25 cellular contexts compared by ENCODE assay signal in the genomic region with DNA sequence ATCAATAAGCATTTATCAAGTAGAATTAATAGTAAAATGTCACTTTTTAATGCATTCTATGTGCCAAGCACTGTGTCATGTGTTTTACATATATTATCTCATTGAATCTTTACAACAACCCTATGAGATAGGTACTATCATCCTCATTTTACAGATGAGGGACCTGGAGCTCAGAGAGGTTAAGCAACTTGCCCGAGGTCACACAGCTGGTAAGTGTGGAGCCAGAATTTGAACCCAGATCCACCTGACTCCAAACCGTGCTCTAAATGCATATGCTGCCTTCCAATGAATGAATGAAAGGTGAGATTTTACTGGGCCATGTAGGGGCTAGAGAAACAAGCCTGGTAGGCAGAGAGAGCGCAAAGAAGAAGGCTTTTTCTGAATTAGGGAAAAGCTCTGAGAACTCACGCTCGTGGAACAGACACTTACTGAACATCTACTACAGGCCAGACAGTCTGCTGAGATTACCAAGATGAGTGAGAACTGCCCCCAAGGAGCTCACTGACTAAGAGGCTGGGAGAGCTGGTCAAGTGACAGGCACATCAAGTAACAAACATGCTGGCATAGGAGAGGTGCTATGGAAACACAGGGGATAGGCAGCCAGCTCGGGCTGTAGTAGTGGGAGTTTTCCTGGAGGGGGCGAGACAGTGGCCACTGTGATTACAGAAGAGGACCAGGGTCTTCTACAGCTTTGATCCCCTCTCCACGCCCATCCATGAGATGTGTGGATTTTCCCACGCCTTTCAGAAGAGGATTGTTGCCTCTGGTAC. TPM values are rescaled to one million over a fixed set of nuclear protein-coding genes. Genes with fewer than 3 reads are reported as not detected.
DNase-seq lines count a peak whose midpoint lies in the region; ATAC-seq, FAIRE-seq and TF ChIP-seq lines count a peak whose summit lies in the region.
"Had no signal": no experiment of that assay in that cellular context is flagged by ENCODE, and none has a peak within 500 bp of the region (broad histone marks: within the 10 kb centered on the region; RNA-seq: fewer than 3 reads in every experiment).

No MANE protein-coding gene starts in this region.

- no peak overlapping the region for H3K56ac ChIP-seq in IMR-90 (ENCODE audit: extremely low read depth, insufficient read depth, low read length)

- no peaks in the 10 kb centered on the region for H3K79me2 ChIP-seq in osteoblast (ENCODE audit: insufficient read depth, low read length)

- intact Hi-C loops in IMR-90 (cut with micrococcal nuclease) = no loop called here
- intact Hi-C loops in left colon (cut with DNase I, micrococcal nuclease) = no loop called here

- TF ChIP-seq POLR2A in GM12892 (IDR thresholded peaks at IDR 0.05; ENCODE audit: low read depth, low read length) (no peak), IMR-90 (IDR thresholded peaks at IDR 0.05; ENCODE audit: low read depth, low read length) (no peak)

- DNase-seq in GM12892 (ENCODE audit: insufficient read length) (no peak), IMR-90 (no peak), choroid plexus epithelial cell (ENCODE audit: low read depth) (no peak), osteoblast (ENCODE audit: insufficient read length, low spot score, missing footprints) (peak; percentile 82), frontal cortex (ENCODE audit: low spot score in 2 of 2) (no peak), GM19239 (ENCODE audit: insufficient read length, low spot score) (no peak), left colon (no peak)
- DNase-seq: activated CD4-positive, alpha-beta T cell treated with anti-CD3 and anti-CD28 coated beads, Interleukin-2, amount 10 ng/mL, durations not matched to agents 7 days and 5 days; activated CD8-positive, alpha-beta memory T cell treated with anti-CD3 and anti-CD28 coated beads, Interleukin-2, amount 50 U/mL, for 48 hours; activated gamma-delta T cell; adrenal gland; head of caudate nucleus; NCI-H1436; stimulated activated CD8-positive, alpha-beta memory T cell treated with anti-CD3 and anti-CD28 coated beads, Interleukin-4, amount 100 ng/mL, for 48 hours; SW 1271 had no signal

- no peak overlapping the region for H3K4me3 ChIP-seq in IMR-90 (ENCODE audit: insufficient read depth, low read depth, low read length)
- no peak overlapping the region for H3K4me3 ChIP-seq in choroid plexus epithelial cell (ENCODE audit: low read depth, low read length)
- no peak overlapping the region for H3K4me3 ChIP-seq in osteoblast (ENCODE audit: insufficient read depth, low read length)
- H3K4me3 ChIP-seq: adrenal gland had no signal

- H3K9me3 ChIP-seq in IMR-90 (ENCODE audit: control insufficient read depth, insufficient read depth, low read length) = no peaks in the 10 kb centered on the region
- H3K9me3 ChIP-seq in osteoblast (ENCODE audit: low read depth, low read length) = no peaks in the 10 kb centered on the region
- H3K9me3 ChIP-seq: adrenal gland had no signal

- H4K8ac ChIP-seq in IMR-90 (ENCODE audit: low read depth in 2 of 2, low read length in 2 of 2) = no peak overlapping the region

- no peak overlapping the region for H3K9ac ChIP-seq in IMR-90 (ENCODE audit: low read depth, low read length)

- no peak overlapping the region for H3K14ac ChIP-seq in IMR-90 (replicated peaks; ENCODE audit: low read depth, low read length)

- no peak for TF ChIP-seq RAD21 in IMR-90 (IDR thresholded peaks at IDR 0.05; ENCODE audit: low read length)

- POLR2A ChIA-PET in IMR-90 (lab: Charles Lee; ENCODE audit: unreplicated experiment) = no interaction called here

- H3K36me3 ChIP-seq in IMR-90 (ENCODE audit: control insufficient read depth, insufficient read depth, low read length) = no peaks in the 10 kb centered on the region
- no peaks in the 10 kb centered on the region for H3K36me3 ChIP-seq in osteoblast (ENCODE audit: insufficient read depth, low read length)
- H3K36me3 ChIP-seq: adrenal gland had no signal

- no peak overlapping the region for H2BK15ac ChIP-seq in IMR-90 (ENCODE audit: low read depth, low read length)

- H3K18ac ChIP-seq in IMR-90 (ENCODE audit: low read depth, low read length) = no peak overlapping the region

- BruUV-seq in IMR-90 (replicated peaks; lab: Mats Ljungman, UMichigan) = no TSS peak

- 0 out of 2 replicates have a peak, but pooled peaks cover 2% of the 10 kb centered on the region for H3K4me1 ChIP-seq in IMR-90 (ENCODE audit: control insufficient read depth, insufficient read depth, low read length)
- peaks cover 4% of the 10 kb centered on the region for H3K4me1 ChIP-seq in osteoblast (ENCODE audit: insufficient read depth, low read length)

- no peak overlapping the region for H2AK5ac ChIP-seq in IMR-90 (ENCODE audit: low read depth, low read length)

- H3K27ac ChIP-seq in IMR-90 (ENCODE audit: insufficient read depth, low read length) (no peak overlapping the region), osteoblast (ENCODE audit: low read depth, low read length) (no peak overlapping the region)
- H3K27ac ChIP-seq: adrenal gland had no signal

- no peak for ATAC-seq in IMR-90 (ENCODE audit: low read depth)
- no peak for ATAC-seq in left colon
- ATAC-seq: esophagus mucosa had no signal

- no peak overlapping the region for H3K4me2 ChIP-seq in IMR-90 (ENCODE audit: low read depth, low read length)
- no peak overlapping the region for H3K4me2 ChIP-seq in osteoblast (ENCODE audit: insufficient read depth, low read length)

- no peak overlapping the region for H2BK5ac ChIP-seq in IMR-90 (ENCODE audit: low read depth, low read length, poor library complexity, severe bottlenecking)

- H4K20me1 ChIP-seq in IMR-90 (ENCODE audit: insufficient read depth, low read length) (no peaks in the 10 kb centered on the region), osteoblast (ENCODE audit: insufficient read depth, low read length) (no peaks in the 10 kb centered on the region)

- H3K23ac ChIP-seq in IMR-90 (ENCODE audit: low read depth, low read length) = no peak overlapping the region

- no peaks in the 10 kb centered on the region for H3K9me1 ChIP-seq in IMR-90 (ENCODE audit: insufficient read depth, low read length)

- dilution Hi-C loops in IMR-90 (cut with HindIII; ENCODE audit: low sequenced_read_pairs, unreplicated experiment) = no loop called here

- 0 out of 2 replicates have a peak, but pooled peaks have one; percentile 4 for TF ChIP-seq CTCF in IMR-90 (conservative IDR thresholded peaks at IDR 0.05; ENCODE audit: low read depth, low read length)
- TF ChIP-seq CTCF in choroid plexus epithelial cell (conservative IDR thresholded peaks at IDR 0.05; ENCODE audit: low read depth, low read length) = peak; percentile 20
- TF ChIP-seq CTCF in osteoblast (IDR thresholded peaks at IDR 0.05; ENCODE audit: extremely low read depth, low read depth, low read length) = peak; percentile 11

- FAIRE-seq in GM12892 (lab: Jason Lieb, UNC) = peak; percentile 27
- no peak for FAIRE-seq in frontal cortex (lab: Jason Lieb, UNC)
- FAIRE-seq in GM19239 (lab: Jason Lieb, UNC) = no peak
- FAIRE-seq: D721Med, H54, islet of Langerhans had no signal

- 80% methylated on average over 1 of the region's 9 CpGs; no CpG with 5 or more reads in 1 of the 2 experiments for WGBS in IMR-90 (ENCODE audit: extremely low coverage in 2 of 2, insufficient read length in 1 of 2), 2 experiments

- no peak overlapping the region for H2BK120ac ChIP-seq in IMR-90 (ENCODE audit: low read depth, low read length)

- in situ Hi-C loops in IMR-90 (cut with MboI; ENCODE audit: low sequenced_read_pairs) = no loop called here

- no peak overlapping the region for H2BK20ac ChIP-seq in IMR-90 (ENCODE audit: low read depth, low read length)

- H2AFZ ChIP-seq in IMR-90 (replicated peaks; ENCODE audit: low read length, poor library complexity) = no peak overlapping the region
- no peak overlapping the region for H2AFZ ChIP-seq in osteoblast (ENCODE audit: low read length)

- H3K79me1 ChIP-seq in IMR-90 (ENCODE audit: low read depth in 1 of 2, low read length in 2 of 2) = no peaks in the 10 kb centered on the region

- no peak overlapping the region for H4K91ac ChIP-seq in IMR-90 (ENCODE audit: insufficient read depth, low read depth, low read length)

- H2AK9ac ChIP-seq in IMR-90 (replicated peaks; ENCODE audit: low read depth, low read length, poor library complexity) = no peak overlapping the region

- CTCF ChIA-PET in IMR-90 (lab: Yijun Ruan, JAX) = no interaction called here

- H4K5ac ChIP-seq in IMR-90 (ENCODE audit: low read depth, low read length) = no peak overlapping the region

- H3K27me3 ChIP-seq in IMR-90 (ENCODE audit: control insufficient read depth, insufficient read depth, low read length) = peaks cover 48% of the 10 kb centered on the region
- H3K27me3 ChIP-seq in osteoblast (ENCODE audit: insufficient read depth, low read length) = peaks cover 55% of the 10 kb centered on the region
- H3K27me3 ChIP-seq: adrenal gland had no signal

- H3K4ac ChIP-seq in IMR-90 (ENCODE audit: low read depth, low read length) = no peak overlapping the region

RNA-seq across cellular contexts. Expression of gene ABCG4, which starts 4.4 kb away (rescaled TPM):
- polyA plus RNA-seq in GM12892 (2012; ENCODE audit: missing spikeins) = not detected
- total RNA-seq in IMR-90 (2012; rRNA removed) (under 0.01 TPM in 2 replicates), osteoblast (under 0.01 TPM in 1 of 2 replicates, not detected in the other), frontal cortex (2.0 TPM), left colon (not detected)
- 0.20 and 0.26 TPM in 2 replicates for polyA plus RNA-seq in IMR-90 (2012; rRNA removed)
- 0.12 and 0.19 TPM in 2 replicates for polyA plus RNA-seq in IMR-90 (2012; cell fraction: cytosol; rRNA removed)
- 0.73 and 0.85 TPM in 2 replicates for polyA plus RNA-seq in IMR-90 (2012; cell fraction: nucleus; rRNA removed; ENCODE audit: low replicate concordance)
- total RNA-seq: mesenteric fat pad, subcutaneous adipose tissue had no signal

RNA-seq across cellular contexts. Expression of gene NLRX1, which starts 15.3 kb away (rescaled TPM):
- 5.2 TPM for polyA plus RNA-seq in GM12892 (2012; ENCODE audit: missing spikeins)
- total RNA-seq in IMR-90 (2012; rRNA removed) (3.0 and 3.3 TPM in 2 replicates), osteoblast (24.2 and 29.7 TPM in 2 replicates), frontal cortex (2.0 TPM), left colon (10 to 100 TPM; 14.8 to 17.9 TPM)
- 4.9 and 5.5 TPM in 2 replicates for polyA plus RNA-seq in IMR-90 (2012; rRNA removed)
- 4.6 and 7.1 TPM in 2 replicates for polyA plus RNA-seq in IMR-90 (2012; cell fraction: cytosol; rRNA removed)
- polyA plus RNA-seq in IMR-90 (2012; cell fraction: nucleus; rRNA removed; ENCODE audit: low replicate concordance) = 4.6 and 11.7 TPM in 2 replicates

RNA-seq across cellular contexts. Expression of gene HINFP, which starts 31.9 kb away (rescaled TPM):
- 19.3 TPM for polyA plus RNA-seq in GM12892 (2012; ENCODE audit: missing spikeins)
- 8.1 and 9.1 TPM in 2 replicates for total RNA-seq in IMR-90 (2012; rRNA removed)
- 12.8 and 15.3 TPM in 2 replicates for polyA plus RNA-seq in IMR-90 (2012; rRNA removed)
- polyA plus RNA-seq in IMR-90 (2012; cell fraction: cytosol; rRNA removed) = 6.9 and 8.2 TPM in 2 replicates
- 64.4 and 75.1 TPM in 2 replicates for polyA plus RNA-seq in IMR-90 (2012; cell fraction: nucleus; rRNA removed; ENCODE audit: low replicate concordance)
- 20.6 and 22.8 TPM in 2 replicates for total RNA-seq in osteoblast
- 24.5 TPM for total RNA-seq in frontal cortex
- 10 to 100 TPM; 34.9 to 35.7 TPM for total RNA-seq in left colon

RNA-seq across cellular contexts. Expression of gene NHERF4, which starts 32.0 kb away (rescaled TPM):
- polyA plus RNA-seq in GM12892 (2012; ENCODE audit: missing spikeins) = not detected
- total RNA-seq in IMR-90 (2012; rRNA removed) = not detected in 2 replicates
- not detected in 2 replicates for polyA plus RNA-seq in IMR-90 (2012; rRNA removed)
- not detected in 2 replicates for polyA plus RNA-seq in IMR-90 (2012; cell fraction: cytosol; rRNA removed)
- polyA plus RNA-seq in IMR-90 (2012; cell fraction: nucleus; rRNA removed; ENCODE audit: low replicate concordance) = not detected in 2 replicates
- total RNA-seq in osteoblast = not detected in 2 replicates
- total RNA-seq in frontal cortex = not detected
- total RNA-seq in left colon = 10 to 100 TPM; 63.6 to 85.0 TPM
- total RNA-seq: cardiac septum, esophagus mucosa, mesenteric fat pad, RPMI7951 had no signal
- polyA plus RNA-seq: BJ, neural cell had no signal

RNA-seq across cellular contexts. Expression of gene C2CD2L, which starts 46.1 kb away (rescaled TPM):
- polyA plus RNA-seq in GM12892 (2012; ENCODE audit: missing spikeins) = 4.0 TPM
- total RNA-seq in IMR-90 (2012; rRNA removed) = 2.2 TPM in 2 replicates
- polyA plus RNA-seq in IMR-90 (2012; rRNA removed) = 8.7 and 9.5 TPM in 2 replicates
- 3.7 and 6.9 TPM in 2 replicates for polyA plus RNA-seq in IMR-90 (2012; cell fraction: cytosol; rRNA removed)
- polyA plus RNA-seq in IMR-90 (2012; cell fraction: nucleus; rRNA removed; ENCODE audit: low replicate concordance) = 14.8 and 29.4 TPM in 2 replicates
- 5.0 and 6.2 TPM in 2 replicates for total RNA-seq in osteoblast
- 11.4 TPM for total RNA-seq in frontal cortex
- 10 to 100 TPM; 26.6 to 43.7 TPM for total RNA-seq in left colon
